8 cellular contexts compared by ENCODE assay signal in genomic region chr2:38095996-38096861, GRCh38. TPM values are rescaled to one million over a fixed set of nuclear protein-coding genes. Genes with fewer than 3 reads are reported as not detected.
DNase-seq lines count a peak whose midpoint lies in the region; ATAC-seq, FAIRE-seq and TF ChIP-seq lines count a peak whose summit lies in the region.

No MANE protein-coding gene starts in this region.

- H3K27ac Mint-ChIP-seq in nephron, result peak overlapping the region; percentile 93 to 95 (median 94)

- TF ChIP-seq CTCF in GM12878 (IDR thresholded peaks at IDR 0.05 in 2 of 3, conservative IDR thresholded peaks at IDR 0.05 in 1 of 3; ENCODE audit: control insufficient read depth in 2 of 3, extremely low read depth in 1 of 3, insufficient read depth in 1 of 3, low read depth in 3 of 3, low read length in 3 of 3) (no peak), nephron (IDR thresholded peaks at IDR 0.05; ENCODE audit: unreplicated experiment in 3 of 3) (no peak)

- H2AFZ ChIP-seq in GM12878 (ENCODE audit: control insufficient read depth, low read depth, low read length), result peak overlapping the region; percentile 3

- peak overlapping the region in 2 of 3 experiments; percentile 10 to 12 for H3K4me3 Mint-ChIP-seq in nephron

- H3K27me3 ChIP-seq in GM12878 (replicated peaks in 1 of 2; ENCODE audit: control insufficient read depth in 2 of 2, insufficient read depth in 2 of 2, low read length in 1 of 2), result no peaks in the 10 kb centered on the region

- no peak for TF ChIP-seq RAD21 in GM12878 (IDR thresholded peaks at IDR 0.05; ENCODE audit: insufficient read depth, low read depth, low read length)

- H3K36me3 Mint-ChIP-seq in nephron (ENCODE audit: low read depth), result no peaks in the 10 kb centered on the region

- FAIRE-seq in GM18507 (lab: Jason Lieb, UNC), result peak; percentile 52
- no peak for FAIRE-seq in GM12878 (lab: Jason Lieb, UNC)

- BruUV-seq in GM12878 (replicated peaks; lab: Mats Ljungman, UMichigan), result no TSS peak

- H3K4me3 ChIP-seq in GM12878, result peak overlapping the region; percentile 29; the same call in 1 of the 2 replicates

- DNase-seq in GM18507 (ENCODE audit: extremely low spot score, insufficient read length, low read depth), result no peak
- no peak for DNase-seq in GM12878 (ENCODE audit: low read depth, low spot score)
- no peak for DNase-seq in NCI-H524 treated with DMSO at 0.1 percent for 48 hours (lab: John Stamatoyannopoulos, UW)

- RAD21 ChIA-PET in GM12878 (lab: Charles Lee; ENCODE audit: unreplicated experiment), result no interaction called here

- 0 out of 4 replicates have a peak, but pooled peaks of 1 of the 2 experiments have one; percentile 14 for TF ChIP-seq EP300 in GM12878 (IDR thresholded peaks at IDR 0.05; ENCODE audit: borderline replicate concordance in 1 of 2, control insufficient read depth in 1 of 2, low read depth in 2 of 2, low read length in 2 of 2)

- TF ChIP-seq POLR2A in GM12878 (IDR thresholded peaks at IDR 0.05; ENCODE audit: low read depth, low read length), result no peak

- H3K4me1 ChIP-seq in GM12878 (ENCODE audit: control insufficient read depth, insufficient read depth, low read length), result peaks cover 34% of the 10 kb centered on the region

- peak overlapping the region; percentile 57 for H3K9ac ChIP-seq in GM12878 (ENCODE audit: control insufficient read depth, insufficient read depth, low read length)

- ATAC-seq in HG03469 (IDR thresholded peaks at IDR 0.05; ENCODE audit: unreplicated experiment), result peak; percentile 51
- peak; percentile 76 for ATAC-seq in GM12878
- no peak for ATAC-seq in GM19455 (IDR thresholded peaks at IDR 0.05; ENCODE audit: unreplicated experiment)
- ATAC-seq in GM19324 (IDR thresholded peaks at IDR 0.05; ENCODE audit: low FRiP score, unreplicated experiment), result no peak
- no peak for ATAC-seq in HG02588 (IDR thresholded peaks at IDR 0.05; ENCODE audit: unreplicated experiment)

- WGBS in GM12878 (ENCODE audit: insufficient coverage, insufficient replicate concordance, low lambda C conversion rate, missing lambda C conversion rate), result 22% methylated on average over 19 of the region's 19 CpGs

- H3K27ac ChIP-seq in GM12878 (ENCODE audit: control insufficient read depth, insufficient read depth), result peak overlapping the region; percentile 80

- peak overlapping the region; percentile 65 for H3K4me2 ChIP-seq in GM12878 (ENCODE audit: control insufficient read depth, insufficient read depth)

- H3K36me3 ChIP-seq in GM12878 (ENCODE audit: control insufficient read depth in 2 of 2, insufficient read depth in 2 of 2, low read length in 1 of 2), result no peaks in the 10 kb centered on the region

- H3K4me1 Mint-ChIP-seq in nephron, result peaks cover 77% of the 10 kb centered on the region

- in situ Hi-C loops in GM12878 (cut with MboI), result no loop called here

- no peaks in the 10 kb centered on the region for H3K27me3 Mint-ChIP-seq in nephron (ENCODE audit: low read depth)

- H3K9me3 ChIP-seq in GM12878 (replicated peaks; ENCODE audit: control insufficient read depth, insufficient read depth, low read length), result no peaks in the 10 kb centered on the region

- intact Hi-C loops in GM12878 (cut with micrococcal nuclease; ENCODE audit: unreplicated experiment), result no loop called here

- POLR2A ChIA-PET in GM12878 (lab: Charles Lee), result interaction anchor here (0.5 kb wide), 1 partner anchor 308 kb away, joined by 7 read pairs; no protein-coding TSS in a partner anchor

- CTCF ChIA-PET in GM12878 (lab: Yijun Ruan, JAX), result interaction anchor here (0.9 to 1.1 kb wide), 4 partner anchors 12 to 178 kb away, joined by 3 to 5 read pairs (median 4); no protein-coding TSS in a partner anchor

- H3K79me2 ChIP-seq in GM12878 (ENCODE audit: control insufficient read depth, insufficient read depth, low read length), result no peaks in the 10 kb centered on the region; the same call in 1 of the 2 replicates

- H3K9me3 Mint-ChIP-seq in nephron, result peaks cover 3% of the 10 kb centered on the region

- SMC1A ChIA-PET in GM12878 (lab: Charles Lee; ENCODE audit: uncharacterized antibody, unreplicated experiment), result interaction anchor here (0.9 to 2.7 kb wide), 2 partner anchors 14 to 177 kb away, joined by 3 to 9 read pairs; no protein-coding TSS in a partner anchor

- no peaks in the 10 kb centered on the region for H4K20me1 ChIP-seq in GM12878 (ENCODE audit: control insufficient read depth, insufficient read depth)

TF ChIP-seq in GM12878, 131 proteins besides CTCF, POLR2A, EP300 and RAD21 (continues in another document):
- no peak for TF ChIP-seq ZSCAN29 (IDR thresholded peaks at IDR 0.05)
- TF ChIP-seq BCL3 (IDR thresholded peaks at IDR 0.05; ENCODE audit: borderline replicate concordance, insufficient read depth, low read depth, low read length, poor library complexity, severe bottlenecking), result peak; percentile 9
- TF ChIP-seq BHLHE40 (IDR thresholded peaks at IDR 0.05; ENCODE audit: borderline replicate concordance in 1 of 2, low read depth in 2 of 2, low read length in 1 of 2), result no peak
- TF ChIP-seq FOXM1 (IDR thresholded peaks at IDR 0.05; ENCODE audit: low read depth, low read length), result peak; percentile 90
- TF ChIP-seq SMAD5 (IDR thresholded peaks at IDR 0.05; ENCODE audit: low read depth), result no peak
- no peak for TF ChIP-seq PKNOX1 (IDR thresholded peaks at IDR 0.05)
- 0 out of 4 replicates have a peak, but pooled peaks have one; percentile 10 to 22 for TF ChIP-seq IKZF2 (IDR thresholded peaks at IDR 0.05)
- TF ChIP-seq POLR2AphosphoS5 (IDR thresholded peaks at IDR 0.05; ENCODE audit: low read length), result peak; percentile 29; the same call in 1 of the 2 replicates
- TF ChIP-seq PML (IDR thresholded peaks at IDR 0.05; ENCODE audit: low read length), result peak; percentile 57; the same call in 1 of the 2 replicates
- peak in 1 of 2 experiments; percentile 61; a peak in 1 of 4 replicates for TF ChIP-seq SRF (IDR thresholded peaks at IDR 0.05; ENCODE audit: low read depth in 2 of 2, low read length in 2 of 2)
- no peak for TF ChIP-seq PAX8 (IDR thresholded peaks at IDR 0.05)
- TF ChIP-seq EGR1 (IDR thresholded peaks at IDR 0.05; ENCODE audit: borderline replicate concordance in 1 of 2, low read depth in 2 of 2, low read length in 2 of 2), result peak in 1 of 2 experiments; percentile 29; a peak in 1 of 3 replicates
- TF ChIP-seq NFYA (IDR thresholded peaks at IDR 0.05; ENCODE audit: borderline replicate concordance, low read depth, low read length), result no peak
- TF ChIP-seq LARP7 (IDR thresholded peaks at IDR 0.05), result no peak
- no peak for TF ChIP-seq ZBTB33 (IDR thresholded peaks at IDR 0.05)

RNA-seq across cellular contexts. Expression of gene CYP1B1, which starts 20.3 kb away (rescaled TPM):
- total RNA-seq in GM12878 (2013; cell fraction: nucleolus; rRNA removed), result 6.3 and 7.3 TPM in 2 replicates
- total RNA-seq in GM12878 (2014; rRNA removed) (2.4 and 3.0 TPM in 2 replicates), GM12878 (2014; rRNA removed; fragmentation: Illumina TruSeq; extraction: Trizol) (3.4 TPM in 2 replicates), GM12878 (2021) (9.0 and 10.1 TPM in 2 replicates)
- polyA plus RNA-seq in GM12878 (2011; ENCODE audit: low read depth), result 10.2 TPM
- polyA plus RNA-seq in GM12878 (2011; rRNA removed) (0.35 and 0.65 TPM in 2 replicates), GM12878 (2014; fragmentation: Illumina TruSeq; extraction: Trizol) (4.6 and 5.2 TPM in 2 replicates), GM12878 (2014; fragmentation: Nextera tagmentation; extraction: Ambion mirVana) (1 to 10 TPM; 2.2 to 3.0 TPM), GM12878 (2014; rRNA removed) (2.7 and 3.4 TPM in 2 replicates), GM12878 (2016; fragmentation: Nextera tagmentation; extraction: Ambion mirVana) (10 to 100 TPM; 22.0 to 29.7 TPM)
- polyA plus RNA-seq in GM12878 (2011; cell fraction: cytosol; rRNA removed), result 0.66 and 0.67 TPM in 2 replicates
- 0.49 and 0.56 TPM in 2 replicates for polyA plus RNA-seq in GM12878 (2011; cell fraction: nucleus; rRNA removed)
- polyA plus RNA-seq in GM12878 (2012), result 16.1 and 16.6 TPM in 2 replicates
- 1.7 and 2.5 TPM in 2 replicates for polyA minus RNA-seq in GM12878 (2011; rRNA and poly(A)+ RNA removed)
- polyA minus RNA-seq in GM12878 (2011; cell fraction: cytosol; rRNA and poly(A)+ RNA removed), result 0.52 and 0.67 TPM in 2 replicates
- 0.85 and 1.1 TPM in 2 replicates for polyA minus RNA-seq in GM12878 (2011; cell fraction: nucleus; rRNA and poly(A)+ RNA removed)

Comparison
In these comparisons a context has a peak if more than half of its experiments do, and no peak if none do; other contexts are left out.
1. ATAC-seq: peak in HG03469 (single experiment) and GM12878 (single experiment); none in GM19455 (single experiment), GM19324 (single experiment) and HG02588 (single experiment).